Comparison of ENCODE assay signal across 8 cellular contexts in genomic region chr6:56902551-56903464, GRCh38. TPM values are rescaled to one million over a fixed set of nuclear protein-coding genes. Genes with fewer than 3 reads are reported as not detected.
DNase-seq lines count a peak whose midpoint lies in the region; ATAC-seq, FAIRE-seq and TF ChIP-seq lines count a peak whose summit lies in the region.

No MANE protein-coding gene starts in this region.

- intact Hi-C loops in pancreas (cut with DNase I) = loop anchor here in 2 of 3 donors (5.0 to 10.0 kb wide), 4 partner anchors 119 to 414 kb away; partner anchors contain the start of gene PRIM2 (in 2 of the 2)

- ATAC-seq in pancreas (peak in 3 of 4 donors; percentile 66 to 74 (median 70)), HG03520 (IDR thresholded peaks at IDR 0.05; ENCODE audit: unreplicated experiment) (no peak)

- H3K9me3 ChIP-seq in pancreas = no peaks in the 10 kb centered on the region

- no peaks in the 10 kb centered on the region for H3K36me3 ChIP-seq in pancreas

- no peaks in the 10 kb centered on the region for H3K4me1 ChIP-seq in pancreas

- DNase-seq in GF-D8 (lab: John Stamatoyannopoulos, UW) (peak; percentile 5), KG1 (lab: John Stamatoyannopoulos, UW) (peak; percentile 12), SKM-1 (lab: John Stamatoyannopoulos, UW; ENCODE audit: unreplicated experiment) (peak; percentile 5), foreskin fibroblast (peak; percentile 54 to 81), pancreas (no peak), GOT3 (lab: John Stamatoyannopoulos, UW) (no peak)
- DNase-seq in activated CD4-positive, alpha-beta T cell treated with anti-CD3 and anti-CD28 coated beads for 48 hours = no peak

- TF ChIP-seq CTCF in foreskin fibroblast (IDR thresholded peaks at IDR 0.05; ENCODE audit: low read depth, low read length) = peak; percentile 56
- peak; percentile 37 to 59 (median 55) for TF ChIP-seq CTCF in pancreas (IDR thresholded peaks at IDR 0.05)

- FAIRE-seq in pancreas (lab: Jason Lieb, UNC) = peak; percentile 51

- H3K4me3 ChIP-seq in foreskin fibroblast (ENCODE audit: low read depth in 1 of 2, low read length in 2 of 2) (peak overlapping the region in 1 of 2 donors; percentile 17), pancreas (no peak overlapping the region)

- WGBS in pancreas, 2 donors = 28 to 31% methylated on average over 9 of the region's 9 CpGs

- no peak overlapping the region for H3K27ac ChIP-seq in pancreas

- no peaks in the 10 kb centered on the region for H3K27me3 ChIP-seq in pancreas

RNA-seq across cellular contexts. Expression of gene BEND6, which starts 52.1 kb away (rescaled TPM):
- under 1 TPM in 4 of 6 donors, not detected in 2; 0.06 to 0.94 (median 0.47) TPM for total RNA-seq in pancreas
- polyA plus RNA-seq in pancreas = under 1 TPM; 0.27 to 0.87 TPM

Comparison
In these comparisons a context has a peak if more than half of its experiments do, and no peak if none do; other contexts are left out.
1. DNase-seq: peak in GF-D8 (single experiment), KG1 (single experiment), SKM-1 (single experiment) and foreskin fibroblast (2 of 2); none in pancreas (0 of 6), GOT3 (single experiment) and activated CD4-positive, alpha-beta T cell treated with anti-CD3 and anti-CD28 coated beads for 48 hours (single experiment).